In genomic region chr17:66417300-66417719, GRCh38 we compare ENCODE assay signal across 1 cellular context.
TF ChIP-seq lines count a peak whose summit lies in the region.

No MANE protein-coding gene starts in this region.

TF ChIP-seq in HepG2, 621 proteins besides CTCF, POLR2A, EP300 and RAD21 (continued from another document):
- peak; percentile 37; the same call in 1 of the 2 replicates for TF ChIP-seq ARID5B (CRISPR knock-in tag; IDR thresholded peaks at IDR 0.05)
- TF ChIP-seq, protein P1, sequence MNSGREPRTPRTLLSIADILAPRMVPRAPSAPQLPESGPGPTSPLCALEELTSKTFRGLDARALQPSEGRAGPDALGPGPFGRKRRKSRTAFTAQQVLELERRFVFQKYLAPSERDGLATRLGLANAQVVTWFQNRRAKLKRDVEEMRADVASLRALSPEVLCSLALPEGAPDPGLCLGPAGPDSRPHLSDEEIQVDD (CRISPR knock-in tag; IDR thresholded peaks at IDR 0.05; ENCODE audit: borderline replicate concordance), result no peak
- TF ChIP-seq, protein P2, sequence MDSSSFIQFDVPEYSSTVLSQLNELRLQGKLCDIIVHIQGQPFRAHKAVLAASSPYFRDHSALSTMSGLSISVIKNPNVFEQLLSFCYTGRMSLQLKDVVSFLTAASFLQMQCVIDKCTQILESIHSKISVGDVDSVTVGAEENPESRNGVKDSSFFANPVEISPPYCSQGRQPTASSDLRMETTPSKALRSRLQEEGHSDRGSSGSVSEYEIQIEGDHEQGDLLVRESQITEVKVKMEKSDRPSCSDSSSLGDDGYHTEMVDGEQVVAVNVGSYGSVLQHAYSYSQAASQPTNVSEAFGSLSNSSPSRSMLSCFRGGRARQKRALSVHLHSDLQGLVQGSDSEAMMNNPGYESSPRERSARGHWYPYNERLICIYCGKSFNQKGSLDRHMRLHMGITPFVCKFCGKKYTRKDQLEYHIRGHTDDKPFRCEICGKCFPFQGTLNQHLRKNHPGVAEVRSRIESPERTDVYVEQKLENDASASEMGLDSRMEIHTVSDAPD (CRISPR knock-in tag; IDR thresholded peaks at IDR 0.05), result peak; percentile 80; the same call in 1 of the 2 replicates
- peak; percentile 24; the same call in 1 of the 2 replicates for TF ChIP-seq KAT8 (CRISPR knock-in tag; IDR thresholded peaks at IDR 0.05)
- peak; percentile 26 for TF ChIP-seq CEBPG (CRISPR knock-in tag; IDR thresholded peaks at IDR 0.05)
- TF ChIP-seq CREB1 (IDR thresholded peaks at IDR 0.05), result no peak
- no peak for TF ChIP-seq CREB1 (CRISPR knock-in tag; IDR thresholded peaks at IDR 0.05)
- no peak for TF ChIP-seq DMAP1 (CRISPR knock-in tag; IDR thresholded peaks at IDR 0.05)
- no peak for TF ChIP-seq ZNF660 (CRISPR knock-in tag; IDR thresholded peaks at IDR 0.05; ENCODE audit: borderline replicate concordance, low read depth)
- TF ChIP-seq DZIP1 (CRISPR knock-in tag; IDR thresholded peaks at IDR 0.05), result no peak
- TF ChIP-seq, protein P3, sequence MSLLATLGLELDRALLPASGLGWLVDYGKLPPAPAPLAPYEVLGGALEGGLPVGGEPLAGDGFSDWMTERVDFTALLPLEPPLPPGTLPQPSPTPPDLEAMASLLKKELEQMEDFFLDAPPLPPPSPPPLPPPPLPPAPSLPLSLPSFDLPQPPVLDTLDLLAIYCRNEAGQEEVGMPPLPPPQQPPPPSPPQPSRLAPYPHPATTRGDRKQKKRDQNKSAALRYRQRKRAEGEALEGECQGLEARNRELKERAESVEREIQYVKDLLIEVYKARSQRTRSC (CRISPR knock-in tag; IDR thresholded peaks at IDR 0.05; ENCODE audit: low read depth), result no peak
- TF ChIP-seq ZNF530 (CRISPR knock-in tag; IDR thresholded peaks at IDR 0.05; ENCODE audit: low read depth), result no peak
- no peak for TF ChIP-seq MATR3 (CRISPR knock-in tag; IDR thresholded peaks at IDR 0.05)
- TF ChIP-seq, protein P4, sequence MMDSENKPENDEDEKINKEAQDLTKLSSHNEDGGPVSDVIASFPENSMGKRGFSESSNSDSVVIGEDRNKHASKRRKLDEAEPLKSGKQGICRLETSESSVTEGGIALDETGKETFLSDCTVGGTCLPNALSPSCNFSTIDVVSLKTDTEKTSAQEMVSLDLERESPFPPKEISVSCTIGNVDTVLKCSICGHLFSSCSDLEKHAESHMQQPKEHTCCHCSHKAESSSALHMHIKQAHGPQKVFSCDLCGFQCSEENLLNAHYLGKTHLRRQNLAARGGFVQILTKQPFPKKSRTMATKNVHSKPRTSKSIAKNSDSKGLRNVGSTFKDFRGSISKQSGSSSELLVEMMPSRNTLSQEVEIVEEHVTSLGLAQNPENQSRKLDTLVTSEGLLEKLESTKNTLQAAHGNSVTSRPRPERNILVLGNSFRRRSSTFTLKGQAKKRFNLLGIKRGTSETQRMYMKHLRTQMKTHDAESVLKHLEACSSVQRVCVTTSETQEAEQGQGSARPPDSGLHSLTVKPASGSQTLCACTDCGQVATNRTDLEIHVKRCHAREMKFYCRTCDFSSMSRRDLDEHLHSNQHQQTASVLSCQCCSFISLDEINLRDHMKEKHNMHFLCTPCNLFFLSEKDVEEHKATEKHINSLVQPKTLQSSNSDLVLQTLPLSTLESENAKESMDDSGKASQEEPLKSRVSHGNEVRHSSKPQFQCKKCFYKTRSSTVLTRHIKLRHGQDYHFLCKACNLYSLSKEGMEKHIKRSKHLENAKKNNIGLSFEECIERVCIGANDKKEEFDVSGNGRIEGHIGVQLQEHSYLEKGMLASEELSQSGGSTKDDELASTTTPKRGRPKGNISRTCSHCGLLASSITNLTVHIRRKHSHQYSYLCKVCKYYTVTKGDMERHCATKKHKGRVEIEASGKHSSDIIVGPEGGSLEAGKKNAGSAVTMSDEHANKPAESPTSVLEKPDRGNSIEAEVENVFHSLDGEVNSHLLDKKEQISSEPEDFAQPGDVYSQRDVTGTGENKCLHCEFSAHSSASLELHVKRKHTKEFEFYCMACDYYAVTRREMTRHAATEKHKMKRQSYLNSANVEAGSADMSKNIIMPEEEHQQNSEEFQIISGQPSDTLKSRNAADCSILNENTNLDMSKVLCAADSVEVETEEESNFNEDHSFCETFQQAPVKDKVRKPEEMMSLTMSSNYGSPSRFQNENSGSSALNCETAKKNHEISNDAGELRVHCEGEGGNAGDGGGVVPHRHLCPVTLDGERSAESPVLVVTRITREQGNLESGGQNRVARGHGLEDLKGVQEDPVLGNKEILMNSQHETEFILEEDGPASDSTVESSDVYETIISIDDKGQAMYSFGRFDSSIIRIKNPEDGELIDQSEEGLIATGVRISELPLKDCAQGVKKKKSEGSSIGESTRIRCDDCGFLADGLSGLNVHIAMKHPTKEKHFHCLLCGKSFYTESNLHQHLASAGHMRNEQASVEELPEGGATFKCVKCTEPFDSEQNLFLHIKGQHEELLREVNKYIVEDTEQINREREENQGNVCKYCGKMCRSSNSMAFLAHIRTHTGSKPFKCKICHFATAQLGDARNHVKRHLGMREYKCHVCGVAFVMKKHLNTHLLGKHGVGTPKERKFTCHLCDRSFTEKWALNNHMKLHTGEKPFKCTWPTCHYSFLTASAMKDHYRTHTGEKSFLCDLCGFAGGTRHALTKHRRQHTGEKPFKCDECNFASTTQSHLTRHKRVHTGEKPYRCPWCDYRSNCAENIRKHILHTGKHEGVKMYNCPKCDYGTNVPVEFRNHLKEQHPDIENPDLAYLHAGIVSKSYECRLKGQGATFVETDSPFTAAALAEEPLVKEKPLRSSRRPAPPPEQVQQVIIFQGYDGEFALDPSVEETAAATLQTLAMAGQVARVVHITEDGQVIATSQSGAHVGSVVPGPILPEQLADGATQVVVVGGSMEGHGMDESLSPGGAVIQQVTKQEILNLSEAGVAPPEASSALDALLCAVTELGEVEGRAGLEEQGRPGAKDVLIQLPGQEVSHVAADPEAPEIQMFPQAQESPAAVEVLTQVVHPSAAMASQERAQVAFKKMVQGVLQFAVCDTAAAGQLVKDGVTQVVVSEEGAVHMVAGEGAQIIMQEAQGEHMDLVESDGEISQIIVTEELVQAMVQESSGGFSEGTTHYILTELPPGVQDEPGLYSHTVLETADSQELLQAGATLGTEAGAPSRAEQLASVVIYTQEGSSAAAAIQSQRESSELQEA (CRISPR knock-in tag; IDR thresholded peaks at IDR 0.05; ENCODE audit: not compliant biosample characterization), result no peak
- TF ChIP-seq ZNF44 (CRISPR knock-in tag; IDR thresholded peaks at IDR 0.05), result no peak
- no peak for TF ChIP-seq MIER3 (CRISPR knock-in tag; IDR thresholded peaks at IDR 0.05; ENCODE audit: borderline replicate concordance)
- peak; percentile 18; the same call in 1 of the 2 replicates for TF ChIP-seq STAG1 (CRISPR knock-in tag; IDR thresholded peaks at IDR 0.05)
- no peak for TF ChIP-seq ZNF670 (CRISPR knock-in tag; IDR thresholded peaks at IDR 0.05; ENCODE audit: borderline replicate concordance)
- no peak for TF ChIP-seq ZNF570 (CRISPR knock-in tag; IDR thresholded peaks at IDR 0.05; ENCODE audit: borderline replicate concordance)
- TF ChIP-seq GATAD2A (CRISPR knock-in tag; IDR thresholded peaks at IDR 0.05), result peak; percentile 53
- TF ChIP-seq JUN (CRISPR knock-in tag; IDR thresholded peaks at IDR 0.05), result no peak
- no peak for TF ChIP-seq ZNF720 (CRISPR knock-in tag; IDR thresholded peaks at IDR 0.05)
- no peak for TF ChIP-seq ZNF263 (CRISPR knock-in tag; IDR thresholded peaks at IDR 0.05)
- no peak for TF ChIP-seq ZNF83 (CRISPR knock-in tag; IDR thresholded peaks at IDR 0.05; ENCODE audit: borderline replicate concordance)
- no peak for TF ChIP-seq GABPA (IDR thresholded peaks at IDR 0.05; ENCODE audit: low read depth, low read length)
- no peak for TF ChIP-seq GABPA (CRISPR knock-in tag; IDR thresholded peaks at IDR 0.05; ENCODE audit: low read depth)
- TF ChIP-seq HDAC2 (CRISPR knock-in tag; IDR thresholded peaks at IDR 0.05), result peak; percentile 25; the same call in 1 of the 2 replicates
